ENCODE assay signal across 8 cellular contexts in genomic region chrX:24479924-24480722, GRCh38. TPM values are rescaled to one million over a fixed set of nuclear protein-coding genes. Genes with fewer than 3 reads are reported as not detected.
DNase-seq lines count a peak whose midpoint lies in the region; ATAC-seq and TF ChIP-seq lines count a peak whose summit lies in the region.

No MANE protein-coding gene starts in this region.

- peak overlapping the region; percentile 54 for H3K27ac ChIP-seq in caudate nucleus (ENCODE audit: low read depth, low read length)

- 0 out of 2 replicates have a peak overlapping the region, but pooled peaks have one; percentile 9 for H3K4me3 ChIP-seq in MG63

- H3K27ac Mint-ChIP-seq in nephron progenitor cell: no peak overlapping the region

- H3K4me1 Mint-ChIP-seq in nephron progenitor cell: peaks cover 12% of the 10 kb centered on the region

- no peaks in the 10 kb centered on the region for H3K36me3 ChIP-seq in MG63

- no peaks in the 10 kb centered on the region for H3K27me3 Mint-ChIP-seq in nephron progenitor cell (ENCODE audit: low read depth, poor library complexity)

- DNase-seq in GM10266 (ENCODE audit: extremely low spot score) (peak; percentile 32), MG63 (no peak), UCSD-AML1 (lab: John Stamatoyannopoulos, UW; ENCODE audit: unreplicated experiment) (peak; percentile 38), caudate nucleus (lab: John Stamatoyannopoulos, UW) (peak in 21 of 61 donors; percentile 0 to 51 (median 4)), GM03348 (ENCODE audit: low spot score) (no peak), nephron progenitor cell (no peak)
- peak; percentile 37 to 58 (median 54) for DNase-seq in stimulated activated CD4-positive, alpha-beta T cell treated with anti-CD3 and anti-CD28 coated beads, Interleukin-12 subunit alpha, Interleukin-12 subunit beta, amount 100 ng/mL, for 48 hours (ENCODE audit: low read depth in 2 of 3, low spot score in 1 of 3)

- H3K36me3 Mint-ChIP-seq in nephron progenitor cell (ENCODE audit: low read depth): peaks cover 49% of the 10 kb centered on the region

- ATAC-seq in GM21737 (IDR thresholded peaks at IDR 0.05; ENCODE audit: unreplicated experiment): peak; percentile 93

- no peaks in the 10 kb centered on the region for H3K27me3 ChIP-seq in MG63

- no peak overlapping the region for H3K4me3 Mint-ChIP-seq in nephron progenitor cell

- H3K9me3 ChIP-seq in MG63: no peaks in the 10 kb centered on the region

- TF ChIP-seq CTCF in GM10266 (IDR thresholded peaks at IDR 0.05; ENCODE audit: control insufficient read depth, insufficient read depth, low read depth, missing control alignments): no peak
- no peak for TF ChIP-seq CTCF in nephron progenitor cell (IDR thresholded peaks at IDR 0.05)

- peaks cover 25% of the 10 kb centered on the region for H3K9me3 Mint-ChIP-seq in nephron progenitor cell

RNA-seq across cellular contexts. Expression of gene PDK3, which starts 15.0 kb away (rescaled TPM):
- total RNA-seq in MG63 (2014; rRNA removed; shearing (Covaris generic); ENCODE audit: low replicate concordance): 3.1 and 3.8 TPM in 2 replicates

Comparison
In these comparisons a context has a peak if more than half of its experiments do, and no peak if none do; other contexts are left out.
1. DNase-seq: peak in GM10266 (single experiment), UCSD-AML1 (single experiment) and stimulated activated CD4-positive, alpha-beta T cell treated with anti-CD3 and anti-CD28 coated beads, Interleukin-12 subunit alpha, Interleukin-12 subunit beta, amount 100 ng/mL, for 48 hours (3 of 3); none in MG63 (single experiment), GM03348 (single experiment) and nephron progenitor cell (single experiment).